In genomic region chr7:120256719-120257118, GRCh38 we compare ENCODE assay signal across 25 cellular contexts. TPM values are rescaled to one million over a fixed set of nuclear protein-coding genes. Genes with fewer than 3 reads are reported as not detected.
"Had no signal": no experiment of that assay in that cellular context is flagged by ENCODE, and none has a peak within 500 bp of the region (broad histone marks: within the 10 kb centered on the region; RNA-seq: fewer than 3 reads in every experiment).

No MANE protein-coding gene starts in this region.

- H3K4me3 Mint-ChIP-seq: naive thymus-derived CD4-positive, alpha-beta T cell; natural killer cell treated with Interleukin-12 subunit alpha and Interleukin-12 subunit beta and Interleukin-15 and Interleukin-18, amount 100 ng/mL, for 72 hours; stimulated activated naive B cell treated with anti-CD40 and anti-IgM and Interleukin-4, amounts not matched to agents 10 μg/mL and 1 μg/mL and 100 μg/mL, for 72 hours had no signal

- H3K27me3 Mint-ChIP-seq: naive thymus-derived CD4-positive, alpha-beta T cell; natural killer cell treated with Interleukin-12 subunit alpha and Interleukin-12 subunit beta and Interleukin-15 and Interleukin-18, amount 100 ng/mL, for 72 hours; progenitor cell of endocrine pancreas; stimulated activated naive B cell treated with anti-CD40 and anti-IgM and Interleukin-4, amounts not matched to agents 10 μg/mL and 1 μg/mL and 100 μg/mL, for 72 hours had no signal

- H3K4me1 Mint-ChIP-seq: naive thymus-derived CD4-positive, alpha-beta T cell; stimulated activated naive B cell treated with anti-CD40 and anti-IgM and Interleukin-4, amounts not matched to agents 10 μg/mL and 1 μg/mL and 100 μg/mL, for 72 hours had no signal

- H3K9me3 ChIP-seq: mucosa of descending colon, ovary, right atrium auricular region, thoracic aorta, tibial artery, upper lobe of right lung had no signal

- H3K4me3 ChIP-seq: left ventricle myocardium inferior, lung, mucosa of descending colon, ovary, right atrium auricular region, skin epidermis, stomach, thoracic aorta, tibial artery, upper lobe of right lung had no signal

- H3K27me3 ChIP-seq: ovary, right atrium auricular region, stomach, tibial artery, upper lobe of right lung had no signal

- H3K36me3 ChIP-seq: left ventricle myocardium inferior, ovary, right atrium auricular region, stomach, thoracic aorta, tibial artery, upper lobe of right lung had no signal

- H3K27ac Mint-ChIP-seq: naive thymus-derived CD4-positive, alpha-beta T cell; natural killer cell treated with Interleukin-12 subunit alpha and Interleukin-12 subunit beta and Interleukin-15 and Interleukin-18, amount 100 ng/mL, for 72 hours; progenitor cell of endocrine pancreas; stimulated activated naive B cell treated with anti-CD40 and anti-IgM and Interleukin-4, amounts not matched to agents 10 μg/mL and 1 μg/mL and 100 μg/mL, for 72 hours had no signal

- ATAC-seq: mucosa of descending colon; naive thymus-derived CD4-positive, alpha-beta T cell; natural killer cell treated with Interleukin-12 subunit alpha and Interleukin-12 subunit beta and Interleukin-15 and Interleukin-18, amount 100 ng/mL, for 72 hours; sciatic nerve; stimulated activated naive B cell treated with anti-CD40 and anti-IgM and Interleukin-4, amounts not matched to agents 10 μg/mL and 1 μg/mL and 100 μg/mL, for 72 hours; stimulated activated naive CD8-positive, alpha-beta T cell treated with anti-CD3 and anti-CD28 coated beads, Interleukin-15, Interleukin-2, amounts not matched to agents 100 U/mL and 50 U/mL, for 24 hours; upper lobe of right lung had no signal

- H3K36me3 Mint-ChIP-seq: natural killer cell treated with Interleukin-12 subunit alpha and Interleukin-12 subunit beta and Interleukin-15 and Interleukin-18, amount 100 ng/mL, for 72 hours; stimulated activated naive B cell treated with anti-CD40 and anti-IgM and Interleukin-4, amounts not matched to agents 10 μg/mL and 1 μg/mL and 100 μg/mL, for 72 hours had no signal

- H3K4me1 ChIP-seq: left ventricle myocardium inferior, right atrium auricular region, stomach, tibial artery, upper lobe of right lung had no signal

- H3K27ac ChIP-seq: left ventricle myocardium inferior, ovary, right atrium auricular region, skin epidermis, stomach, thoracic aorta, tibial artery, upper lobe of right lung had no signal

- DNase-seq: hippocampal formation; islet precursor cell; left ventricle myocardium inferior; midbrain; mucosa of descending colon; naive thymus-derived CD4-positive, alpha-beta T cell; ovary; stimulated activated CD4-positive, alpha-beta T cell treated with anti-CD3 and anti-CD28 coated beads, Interleukin-12 subunit alpha, Interleukin-12 subunit beta, amount 100 ng/mL, for 4 hours; stimulated activated CD4-positive, alpha-beta T cell treated with anti-CD3 and anti-CD28 coated beads, Interleukin-15, amount 100 ng/mL, for 24 hours; stimulated activated CD4-positive, alpha-beta T cell treated with anti-CD3 and anti-CD28 coated beads, Interleukin-2, amount 100 ng/mL, for 24 hours; stimulated activated CD4-positive, alpha-beta T cell treated with anti-CD3 and anti-CD28 coated beads, Interleukin-4, amount 100 ng/mL, for 1 hour; stimulated activated naive B cell treated with anti-CD40 and anti-IgM and Interleukin-4, amounts not matched to agents 10 μg/mL and 1 μg/mL and 100 μg/mL, for 72 hours; stimulated activated naive CD8-positive, alpha-beta T cell treated with anti-CD3 and anti-CD28 coated beads, Interleukin-15, Interleukin-2, amounts not matched to agents 100 U/mL and 50 U/mL, for 24 hours; stomach; tibial artery; trophoblast cell; upper lobe of right lung had no signal

RNA-seq across cellular contexts. Expression of gene KCND2, which starts 16.3 kb away (rescaled TPM):
- total RNA-seq: left ventricle myocardium inferior; naive thymus-derived CD4-positive, alpha-beta T cell; natural killer cell treated with Interleukin-12 subunit alpha and Interleukin-12 subunit beta and Interleukin-15 and Interleukin-18, amount 100 ng/mL, for 72 hours; pulmonary artery endothelial cell had no signal
- polyA plus RNA-seq: naive thymus-derived CD4-positive, alpha-beta T cell had no signal
